ENCODE assay signal across 8 cellular contexts in genomic region chr6:27237089-27237723, GRCh38. TPM values are rescaled to one million over a fixed set of nuclear protein-coding genes. Genes with fewer than 3 reads are reported as not detected.
A peak's percentile ranks its signal among the peaks of the same experiment; 100 is the strongest.
DNase-seq lines count a peak whose midpoint lies in the region.

No MANE protein-coding gene starts in this region.

- DNase-seq in DMS53 (lab: John Stamatoyannopoulos, UW): peak; percentile 43
- DNase-seq in DMS53 treated with DMSO at 0.1 percent for 48 hours (lab: John Stamatoyannopoulos, UW; ENCODE audit: unreplicated experiment): no peak
- DNase-seq in SW 1271 (lab: John Stamatoyannopoulos, UW): peak; percentile 21 to 77
- DNase-seq in dedifferentiated amniotic fluid mesenchymal stem cell (ENCODE audit: extremely low spot score): peak; percentile 79
- peak; percentile 78 for DNase-seq in stimulated activated CD4-positive, alpha-beta T cell treated with anti-CD3 and anti-CD28 coated beads, Interleukin-15, amount 100 ng/mL, for 24 hours
- DNase-seq in NCI-H1105 (lab: John Stamatoyannopoulos, UW): no peak
- DNase-seq in posterior vena cava (ENCODE audit: low spot score): no peak
- DNase-seq in cortex of kidney (lab: John Stamatoyannopoulos, UW): no peak

- intact Hi-C loops in posterior vena cava (cut with DNase I): no loop called here

RNA-seq across cellular contexts. Expression of gene PRSS16, which starts 10.3 kb away (rescaled TPM):
- under 1 TPM in 1 of 2 donors, not detected in 1; 0.28 TPM for total RNA-seq in posterior vena cava

Comparison
In these comparisons a context has a peak if more than half of its experiments do, and no peak if none do; other contexts are left out.
1. DNase-seq: peak in DMS53 (single experiment), SW 1271 (2 of 2), dedifferentiated amniotic fluid mesenchymal stem cell (single experiment) and stimulated activated CD4-positive, alpha-beta T cell treated with anti-CD3 and anti-CD28 coated beads, Interleukin-15, amount 100 ng/mL, for 24 hours (single experiment); none in DMS53 treated with DMSO at 0.1 percent for 48 hours (single experiment), NCI-H1105 (single experiment), posterior vena cava (single experiment) and cortex of kidney (single experiment).